ENCODE assay signal across 31 cellular contexts in genomic region chr5:160899735-160900134, GRCh38. TPM values are rescaled to one million over a fixed set of nuclear protein-coding genes. Genes with fewer than 3 reads are reported as not detected.
"Had no signal": no experiment of that assay in that cellular context is flagged by ENCODE, and none has a peak within 500 bp of the region (broad histone marks: within the 10 kb centered on the region; RNA-seq: fewer than 3 reads in every experiment).

No MANE protein-coding gene starts in this region.

- FAIRE-seq: astrocyte, pancreas had no signal

- DNase-seq: activated CD4-positive, alpha-beta T cell treated with anti-CD3 and anti-CD28 coated beads for 48 hours; activated CD4-positive, alpha-beta T cell treated with anti-CD3 and anti-CD28 coated beads, Interleukin-2, amount 50 U/mL, for 48 hours; activated CD8-positive, alpha-beta memory T cell treated with anti-CD3 and anti-CD28 coated beads for 24 hours; activated gamma-delta T cell treated with Interleukin-2 at 50 U/mL for 16 hours; activated naive CD4-positive, alpha-beta T cell treated with anti-CD3 and anti-CD28 coated beads, Interleukin-2, amount 50 U/mL, for 16 hours; amniotic stem cell; brain microvascular endothelial cell; dorsolateral prefrontal cortex; effector memory CD4-positive, alpha-beta T cell; head of caudate nucleus; hippocampal formation; left lung; naive thymus-derived CD4-positive, alpha-beta T cell; nucleus accumbens; pancreas; retina; stimulated activated CD4-positive, alpha-beta T cell treated with anti-CD3 and anti-CD28 coated beads, Interleukin-12 subunit alpha, Interleukin-12 subunit beta, amount 100 ng/mL, for 4 hours; stimulated activated CD4-positive, alpha-beta T cell treated with anti-CD3 and anti-CD28 coated beads, Interleukin-4, amount 100 ng/mL, for 24 hours; stimulated activated naive CD8-positive, alpha-beta T cell treated with anti-CD3 and anti-CD28 coated beads, Interleukin-15, amount 100 ng/mL, for 72 hours; substantia nigra had no signal

- H3K27me3 ChIP-seq: brain microvascular endothelial cell, dorsolateral prefrontal cortex, gastroesophageal sphincter, left lung, pancreas had no signal

- H3K4me1 Mint-ChIP-seq: naive thymus-derived CD4-positive, alpha-beta T cell; stimulated activated effector memory CD8-positive, alpha-beta T cell treated with anti-CD3 and anti-CD28 coated beads, Interleukin-12 subunit alpha, Interleukin-12 subunit beta, amount 100 ng/mL, for 72 hours; stimulated activated naive CD8-positive, alpha-beta T cell treated with anti-CD3 and anti-CD28 coated beads, Interleukin-15, amount 100 ng/mL, for 72 hours had no signal

- H3K36me3 ChIP-seq: brain microvascular endothelial cell, gastroesophageal sphincter, left lung, pancreas, prostate gland had no signal

- H3K36me3 Mint-ChIP-seq: stimulated activated effector memory CD8-positive, alpha-beta T cell treated with anti-CD3 and anti-CD28 coated beads, Interleukin-12 subunit alpha, Interleukin-12 subunit beta, amount 100 ng/mL, for 72 hours had no signal

- H3K9me3 ChIP-seq: pancreas, prostate gland had no signal

- H3K4me3 Mint-ChIP-seq: naive thymus-derived CD4-positive, alpha-beta T cell; stimulated activated effector memory CD8-positive, alpha-beta T cell treated with anti-CD3 and anti-CD28 coated beads, Interleukin-12 subunit alpha, Interleukin-12 subunit beta, amount 100 ng/mL, for 72 hours; stimulated activated naive CD8-positive, alpha-beta T cell treated with anti-CD3 and anti-CD28 coated beads, Interleukin-15, amount 100 ng/mL, for 72 hours had no signal

- H3K27ac Mint-ChIP-seq: stimulated activated effector memory CD8-positive, alpha-beta T cell treated with anti-CD3 and anti-CD28 coated beads, Interleukin-12 subunit alpha, Interleukin-12 subunit beta, amount 100 ng/mL, for 72 hours; stimulated activated naive CD8-positive, alpha-beta T cell treated with anti-CD3 and anti-CD28 coated beads, Interleukin-15, amount 100 ng/mL, for 72 hours had no signal

- H3K27ac ChIP-seq: brain microvascular endothelial cell, coronary artery, dorsolateral prefrontal cortex, gastroesophageal sphincter, left lung, pancreas, prostate gland, skin epidermis had no signal

- H3K27me3 Mint-ChIP-seq: stimulated activated naive CD8-positive, alpha-beta T cell treated with anti-CD3 and anti-CD28 coated beads, Interleukin-15, amount 100 ng/mL, for 72 hours had no signal

- H3K4me1 ChIP-seq: gastroesophageal sphincter, left lung, pancreas, prostate gland had no signal

- H3K4me3 ChIP-seq: coronary artery, dorsolateral prefrontal cortex, gastroesophageal sphincter, left lung, lung, pancreas, prostate gland, skin epidermis had no signal

RNA-seq across cellular contexts. Expression of gene ATP10B, which starts 47.7 kb away (rescaled TPM):
- total RNA-seq: astrocyte; cardiac septum; fibroblast of lung; fibroblast of villous mesenchyme; naive thymus-derived CD4-positive, alpha-beta T cell; T-helper 1 cell treated with Interleukin-12 subunit alpha and Interleukin-12 subunit beta and Interleukin-4 antibody, amounts not matched to agents 30 ng/mL and 1 ng/mL, for 36 hours had no signal
- polyA plus RNA-seq: fibroblast of lung; naive thymus-derived CD4-positive, alpha-beta T cell had no signal
